Comparison of ENCODE assay signal across 2 cellular contexts in the genomic region with DNA sequence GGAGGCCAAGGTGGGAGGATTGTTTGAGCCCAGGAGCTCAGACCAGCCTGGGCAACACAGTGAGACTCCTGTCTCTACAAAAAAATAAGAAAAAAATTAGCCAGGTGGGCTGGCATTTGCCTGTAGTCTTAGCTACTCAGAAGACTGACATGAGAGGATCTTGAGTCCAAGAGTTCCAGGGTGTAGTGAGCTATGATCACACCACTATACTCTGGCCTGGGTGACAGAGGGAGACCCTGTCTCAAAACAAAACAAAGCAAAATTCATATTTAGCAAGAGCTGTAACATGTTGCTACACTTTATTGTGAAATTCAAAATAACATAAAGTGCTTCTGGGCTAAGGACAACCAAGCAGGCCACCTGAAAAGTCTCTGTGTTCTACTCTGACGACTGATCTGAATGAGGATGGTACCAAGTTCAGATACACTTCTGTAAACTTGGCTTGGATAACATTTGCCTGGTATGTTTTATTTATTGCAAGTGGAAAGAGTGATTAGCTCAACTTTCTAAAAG.
TF ChIP-seq lines count a peak whose summit lies in the region.

No MANE protein-coding gene starts in this region.

TF ChIP-seq in endothelial cell of umbilical vein, 7 proteins besides CTCF, POLR2A, EP300 and RAD21:
- TF ChIP-seq POLR2AphosphoS5 (IDR thresholded peaks at IDR 0.05; ENCODE audit: insufficient read depth, low read depth, low read length) = no peak
- TF ChIP-seq FOS (IDR thresholded peaks at IDR 0.05; ENCODE audit: borderline replicate concordance, insufficient read depth, low read length) = no peak

TF ChIP-seq in liver, 16 proteins besides CTCF, POLR2A, EP300 and RAD21:
- TF ChIP-seq, protein P1, sequence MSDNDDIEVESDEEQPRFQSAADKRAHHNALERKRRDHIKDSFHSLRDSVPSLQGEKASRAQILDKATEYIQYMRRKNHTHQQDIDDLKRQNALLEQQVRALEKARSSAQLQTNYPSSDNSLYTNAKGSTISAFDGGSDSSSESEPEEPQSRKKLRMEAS (IDR thresholded peaks at IDR 0.05) = no peak
- TF ChIP-seq NR2F2 (IDR thresholded peaks at IDR 0.05) (no peak), FOXA2 (IDR thresholded peaks at IDR 0.05) (no peak), GABPA (IDR thresholded peaks at IDR 0.05 in 1 of 2, conservative IDR thresholded peaks at IDR 0.05 in 1 of 2) (no peak), TAF1 (conservative IDR thresholded peaks at IDR 0.05) (no peak), SP1 (IDR thresholded peaks at IDR 0.05) (peak; percentile 52), RXRA (IDR thresholded peaks at IDR 0.05) (peak; percentile 49 to 59), JUND (IDR thresholded peaks at IDR 0.05) (peak in 1 of 2 donors; percentile 75), HNF4G (IDR thresholded peaks at IDR 0.05) (no peak), EGR1 (IDR thresholded peaks at IDR 0.05; ENCODE audit: low read depth in 2 of 2) (peak in 1 of 2 donors; percentile 43), YY1 (IDR thresholded peaks at IDR 0.05) (no peak), HNF4A (conservative IDR thresholded peaks at IDR 0.05) (peak; percentile 61 to 63), FOXA1 (IDR thresholded peaks at IDR 0.05) (no peak)
- TF ChIP-seq, protein P2, sequence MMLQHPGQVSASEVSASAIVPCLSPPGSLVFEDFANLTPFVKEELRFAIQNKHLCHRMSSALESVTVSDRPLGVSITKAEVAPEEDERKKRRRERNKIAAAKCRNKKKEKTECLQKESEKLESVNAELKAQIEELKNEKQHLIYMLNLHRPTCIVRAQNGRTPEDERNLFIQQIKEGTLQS (IDR thresholded peaks at IDR 0.05) = peak; percentile 19
- TF ChIP-seq, protein P3, sequence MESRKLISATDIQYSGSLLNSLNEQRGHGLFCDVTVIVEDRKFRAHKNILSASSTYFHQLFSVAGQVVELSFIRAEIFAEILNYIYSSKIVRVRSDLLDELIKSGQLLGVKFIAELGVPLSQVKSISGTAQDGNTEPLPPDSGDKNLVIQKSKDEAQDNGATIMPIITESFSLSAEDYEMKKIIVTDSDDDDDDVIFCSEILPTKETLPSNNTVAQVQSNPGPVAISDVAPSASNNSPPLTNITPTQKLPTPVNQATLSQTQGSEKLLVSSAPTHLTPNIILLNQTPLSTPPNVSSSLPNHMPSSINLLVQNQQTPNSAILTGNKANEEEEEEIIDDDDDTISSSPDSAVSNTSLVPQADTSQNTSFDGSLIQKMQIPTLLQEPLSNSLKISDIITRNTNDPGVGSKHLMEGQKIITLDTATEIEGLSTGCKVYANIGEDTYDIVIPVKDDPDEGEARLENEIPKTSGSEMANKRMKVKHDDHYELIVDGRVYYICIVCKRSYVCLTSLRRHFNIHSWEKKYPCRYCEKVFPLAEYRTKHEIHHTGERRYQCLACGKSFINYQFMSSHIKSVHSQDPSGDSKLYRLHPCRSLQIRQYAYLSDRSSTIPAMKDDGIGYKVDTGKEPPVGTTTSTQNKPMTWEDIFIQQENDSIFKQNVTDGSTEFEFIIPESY (IDR thresholded peaks at IDR 0.05) = peak; percentile 20
- TF ChIP-seq, protein P4, sequence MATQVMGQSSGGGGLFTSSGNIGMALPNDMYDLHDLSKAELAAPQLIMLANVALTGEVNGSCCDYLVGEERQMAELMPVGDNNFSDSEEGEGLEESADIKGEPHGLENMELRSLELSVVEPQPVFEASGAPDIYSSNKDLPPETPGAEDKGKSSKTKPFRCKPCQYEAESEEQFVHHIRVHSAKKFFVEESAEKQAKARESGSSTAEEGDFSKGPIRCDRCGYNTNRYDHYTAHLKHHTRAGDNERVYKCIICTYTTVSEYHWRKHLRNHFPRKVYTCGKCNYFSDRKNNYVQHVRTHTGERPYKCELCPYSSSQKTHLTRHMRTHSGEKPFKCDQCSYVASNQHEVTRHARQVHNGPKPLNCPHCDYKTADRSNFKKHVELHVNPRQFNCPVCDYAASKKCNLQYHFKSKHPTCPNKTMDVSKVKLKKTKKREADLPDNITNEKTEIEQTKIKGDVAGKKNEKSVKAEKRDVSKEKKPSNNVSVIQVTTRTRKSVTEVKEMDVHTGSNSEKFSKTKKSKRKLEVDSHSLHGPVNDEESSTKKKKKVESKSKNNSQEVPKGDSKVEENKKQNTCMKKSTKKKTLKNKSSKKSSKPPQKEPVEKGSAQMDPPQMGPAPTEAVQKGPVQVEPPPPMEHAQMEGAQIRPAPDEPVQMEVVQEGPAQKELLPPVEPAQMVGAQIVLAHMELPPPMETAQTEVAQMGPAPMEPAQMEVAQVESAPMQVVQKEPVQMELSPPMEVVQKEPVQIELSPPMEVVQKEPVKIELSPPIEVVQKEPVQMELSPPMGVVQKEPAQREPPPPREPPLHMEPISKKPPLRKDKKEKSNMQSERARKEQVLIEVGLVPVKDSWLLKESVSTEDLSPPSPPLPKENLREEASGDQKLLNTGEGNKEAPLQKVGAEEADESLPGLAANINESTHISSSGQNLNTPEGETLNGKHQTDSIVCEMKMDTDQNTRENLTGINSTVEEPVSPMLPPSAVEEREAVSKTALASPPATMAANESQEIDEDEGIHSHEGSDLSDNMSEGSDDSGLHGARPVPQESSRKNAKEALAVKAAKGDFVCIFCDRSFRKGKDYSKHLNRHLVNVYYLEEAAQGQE (IDR thresholded peaks at IDR 0.05) = no peak
TF ChIP-seq in liver: peak in this region for 7.
